27 cellular contexts compared by ENCODE assay signal in the genomic region with DNA sequence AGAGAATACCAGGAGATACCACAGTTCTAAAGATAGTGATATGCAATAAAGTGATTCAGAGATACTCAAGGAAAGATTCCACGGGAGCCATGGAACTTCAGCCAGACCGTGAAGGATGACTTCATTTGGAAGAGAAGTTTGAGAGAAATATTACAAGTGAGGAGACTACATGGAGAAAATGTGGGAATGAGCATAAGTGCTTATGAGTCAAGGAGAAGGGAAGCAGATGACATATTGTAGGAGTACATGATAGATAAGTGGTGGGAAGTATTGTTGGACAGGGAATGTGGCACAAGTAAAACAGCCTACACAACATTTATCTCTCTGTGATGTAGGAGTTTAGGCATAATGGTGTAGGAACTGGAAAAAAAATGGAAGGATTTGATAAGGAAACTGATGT.
"Had no signal": no experiment of that assay in that cellular context is flagged by ENCODE, and none has a peak within 500 bp of the region (broad histone marks: within the 10 kb centered on the region; RNA-seq: fewer than 3 reads in every experiment).

No MANE protein-coding gene starts in this region.

- DNase-seq: activated CD4-positive, alpha-beta T cell treated with anti-CD3 and anti-CD28 coated beads, Interleukin-2, amount 10 ng/mL, durations not matched to agents 24 days and 14 days; activated CD4-positive, alpha-beta T cell treated with anti-CD3 and anti-CD28 coated beads, Interleukin-2, amount 50 U/mL, for 4 hours; activated CD8-positive, alpha-beta T cell treated with anti-CD3 and anti-CD28 coated beads for 36 hours; activated effector memory CD4-positive, alpha-beta T cell treated with anti-CD3 and anti-CD28 coated beads, Interleukin-2, amount 50 U/mL, for 16 hours; activated naive CD4-positive, alpha-beta T cell; activated naive CD4-positive, alpha-beta T cell treated with anti-CD3 and anti-CD28 coated beads, Interleukin-2, amount 50 U/mL, for 16 hours; activated naive CD8-positive, alpha-beta T cell treated with anti-CD3 and anti-CD28 coated beads for 36 hours; activated T-cell treated with anti-CD3 and anti-CD28 coated beads, Interleukin-2, amount 50 U/mL, for 1 hour; activated T-cell treated with anti-CD3 and anti-CD28 coated beads, Interleukin-2, amount 50 U/mL, for 72 hours; amygdala; MM.1S; NCI-H1092 treated with DMSO at 0.1 percent for 48 hours; NCI-H1417; NCI-H146; NCI-H187; NCI-H2029 treated with DMSO at 0.1 percent for 48 hours; NCI-H2171 treated with DMSO at 0.1 percent for 48 hours; NCI-H2227 treated with DMSO at 0.1 percent for 48 hours; NCI-H524 treated with DMSO at 0.1 percent for 48 hours; SHP77; SJCRH30 had no signal

- H3K4me3 ChIP-seq: ascending aorta, cardiac muscle cell, SJCRH30, SK-N-MC had no signal

- H3K4me1 ChIP-seq: ascending aorta, SJCRH30 had no signal

- H3K36me3 ChIP-seq: ascending aorta, cardiac muscle cell, SJCRH30 had no signal

- H3K4me2 ChIP-seq: KMS-11 had no signal

- H3K27me3 ChIP-seq: ascending aorta, cardiac muscle cell, SJCRH30 had no signal

- ATAC-seq: activated CD8-positive, alpha-beta T cell treated with anti-CD3 and anti-CD28 coated beads for 36 hours; activated T-cell treated with anti-CD3 and anti-CD28 coated beads, Interleukin-2, amount 50 U/mL, for 72 hours; activated T-helper 17 cell treated with anti-CD3 and anti-CD28 coated beads, Interleukin-2, amount 50 U/mL, for 72 hours; Panc1 had no signal

- H3K9ac ChIP-seq: KMS-11 had no signal

- H3K9me3 ChIP-seq: SJCRH30 had no signal

- H3K27ac ChIP-seq: ascending aorta, cardiac muscle cell, KMS-11, SJCRH30, SK-N-MC had no signal
